Comparison of ENCODE assay signal across 18 cellular contexts in the genomic region with DNA sequence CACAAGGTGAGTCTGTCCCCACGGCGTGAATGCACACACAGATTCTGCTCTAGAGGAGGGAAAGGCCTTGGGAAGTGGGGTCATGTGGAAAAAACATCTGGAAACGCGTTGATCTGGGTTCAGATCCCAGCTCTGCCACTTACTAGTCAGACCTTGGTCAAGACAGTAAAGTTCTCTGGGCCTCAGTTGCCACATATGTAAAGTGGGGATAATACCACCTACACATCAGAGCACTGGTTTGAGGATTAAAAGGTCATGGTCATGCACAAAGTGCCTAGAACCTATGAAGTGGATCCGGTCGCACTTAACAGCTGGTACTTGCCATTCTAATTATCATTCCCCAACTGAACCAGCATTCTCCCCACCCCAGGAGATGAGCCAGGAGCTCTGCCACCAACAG. TPM values are rescaled to one million over a fixed set of nuclear protein-coding genes. Genes with fewer than 3 reads are reported as not detected.
DNase-seq lines count a peak whose midpoint lies in the region; ATAC-seq, FAIRE-seq and TF ChIP-seq lines count a peak whose summit lies in the region.
"Had no signal": no experiment of that assay in that cellular context is flagged by ENCODE, and none has a peak within 500 bp of the region (broad histone marks: within the 10 kb centered on the region; RNA-seq: fewer than 3 reads in every experiment).

No MANE protein-coding gene starts in this region.

- TF ChIP-seq CTCF in A549 (IDR thresholded peaks at IDR 0.05) = no peak

- H3K4me3 Mint-ChIP-seq in stimulated activated effector memory CD8-positive, alpha-beta T cell treated with anti-CD3 and anti-CD28 coated beads, Interleukin-12 subunit alpha, Interleukin-12 subunit beta, amount 100 ng/mL, for 72 hours = no peak overlapping the region
- H3K4me3 Mint-ChIP-seq: CD14-positive monocyte; CD4-positive, alpha-beta memory T cell had no signal

- no peak for DNase-seq in activated naive CD4-positive, alpha-beta T cell treated with anti-CD3 and anti-CD28 coated beads, Interleukin-2, amount 50 U/mL, for 72 hours (ENCODE audit: low spot score in 2 of 2)
- no peak for DNase-seq in activated naive CD4-positive, alpha-beta T cell treated with anti-CD3 and anti-CD28 coated beads, Interleukin-2, amount 50 U/mL, for 16 hours
- DNase-seq in A549 (ENCODE audit: low read depth in 1 of 2, low spot score in 1 of 2) = no peak
- no peak for DNase-seq in adipocyte (ENCODE audit: low read depth)
- DNase-seq in stimulated activated effector memory CD8-positive, alpha-beta T cell treated with anti-CD3 and anti-CD28 coated beads, Interleukin-12 subunit alpha, Interleukin-12 subunit beta, amount 100 ng/mL, for 72 hours (ENCODE audit: low spot score in 2 of 2) = no peak
- no peak for DNase-seq in SHP77 (lab: John Stamatoyannopoulos, UW)
- no peak for DNase-seq in NCI-H524 (lab: John Stamatoyannopoulos, UW)
- DNase-seq in H54 (ENCODE audit: insufficient read length, low spot score) = no peak
- DNase-seq: Calu3; CD4-positive, alpha-beta memory T cell; DMS79 treated with DMSO at 0.1 percent for 48 hours; GF-D8 had no signal

- H3K4me1 ChIP-seq in A549 (peaks cover 58% of the 10 kb centered on the region), adipocyte (ENCODE audit: control insufficient read depth, insufficient read depth, low read length) (peaks cover 57% of the 10 kb centered on the region)
- H3K4me1 ChIP-seq: HAP-1 had no signal

- peaks cover 12% of the 10 kb centered on the region for H3K36me3 ChIP-seq in adipocyte (ENCODE audit: control insufficient read depth, insufficient read depth, low read length, severe bottlenecking)
- H3K36me3 ChIP-seq: BLaER1, HAP-1 had no signal

- H3K9me3 ChIP-seq in A549 (no peaks in the 10 kb centered on the region), adipocyte (ENCODE audit: control insufficient read depth, low read length) (no peaks in the 10 kb centered on the region)
- H3K9me3 ChIP-seq: BLaER1, HAP-1 had no signal

- TF ChIP-seq EP300 in A549 (IDR thresholded peaks at IDR 0.05) = no peak

- H3K9ac ChIP-seq in adipocyte (ENCODE audit: low read length) = peak overlapping the region; percentile 21
- H3K9ac ChIP-seq: BLaER1 had no signal

- ATAC-seq in activated naive CD4-positive, alpha-beta T cell treated with anti-CD3 and anti-CD28 coated beads, Interleukin-2, amount 50 U/mL, for 72 hours = no peak
- ATAC-seq in A549 = no peak
- ATAC-seq in stimulated activated effector memory CD8-positive, alpha-beta T cell treated with anti-CD3 and anti-CD28 coated beads, Interleukin-12 subunit alpha, Interleukin-12 subunit beta, amount 100 ng/mL, for 72 hours = no peak

- peak overlapping the region; percentile 58 to 72 for H3K27ac Mint-ChIP-seq in activated naive CD4-positive, alpha-beta T cell treated with anti-CD3 and anti-CD28 coated beads, Interleukin-2, amount 50 U/mL, for 72 hours
- H3K27ac Mint-ChIP-seq in stimulated activated effector memory CD8-positive, alpha-beta T cell treated with anti-CD3 and anti-CD28 coated beads, Interleukin-12 subunit alpha, Interleukin-12 subunit beta, amount 100 ng/mL, for 72 hours = peak overlapping the region; percentile 48
- H3K27ac Mint-ChIP-seq: CD14-positive monocyte; CD4-positive, alpha-beta memory T cell had no signal

- H3K9me3 Mint-ChIP-seq in activated naive CD4-positive, alpha-beta T cell treated with anti-CD3 and anti-CD28 coated beads, Interleukin-2, amount 50 U/mL, for 72 hours = no peaks in the 10 kb centered on the region
- H3K9me3 Mint-ChIP-seq in stimulated activated effector memory CD8-positive, alpha-beta T cell treated with anti-CD3 and anti-CD28 coated beads, Interleukin-12 subunit alpha, Interleukin-12 subunit beta, amount 100 ng/mL, for 72 hours = no peaks in the 10 kb centered on the region
- H3K9me3 Mint-ChIP-seq: CD14-positive monocyte; CD4-positive, alpha-beta memory T cell had no signal

- TF ChIP-seq POLR2A in A549 (IDR thresholded peaks at IDR 0.05; ENCODE audit: low read length) (no peak), H54 (IDR thresholded peaks at IDR 0.05; ENCODE audit: low read depth, low read length) (no peak)

- H3K36me3 Mint-ChIP-seq in activated naive CD4-positive, alpha-beta T cell treated with anti-CD3 and anti-CD28 coated beads, Interleukin-2, amount 50 U/mL, for 72 hours = no peaks in the 10 kb centered on the region
- H3K36me3 Mint-ChIP-seq in stimulated activated effector memory CD8-positive, alpha-beta T cell treated with anti-CD3 and anti-CD28 coated beads, Interleukin-12 subunit alpha, Interleukin-12 subunit beta, amount 100 ng/mL, for 72 hours = peaks cover 18% of the 10 kb centered on the region
- H3K36me3 Mint-ChIP-seq: CD14-positive monocyte; CD4-positive, alpha-beta memory T cell had no signal

- POLR2A ChIA-PET in A549 (lab: Yijun Ruan, JAX) = interaction anchor here (0.6 to 1.2 kb wide), 2 partner anchors 55 to 155 kb away, joined by 3 to 4 read pairs; partner anchors contain the start of gene VAMP1

- no peaks in the 10 kb centered on the region for H3K27me3 ChIP-seq in adipocyte (replicated peaks; ENCODE audit: control insufficient read depth, insufficient read depth, low read length)

- 90% methylated on average over 6 of the region's 6 CpGs for WGBS in A549 (ENCODE audit: missing lambda C conversion rate)

- H3K27ac ChIP-seq in A549 = peak overlapping the region in 1 of 2 experiments; percentile 48; a peak in 1 of 6 replicates
- H3K27ac ChIP-seq: 22Rv1, BLaER1 had no signal

- CTCF ChIA-PET in A549 (lab: Yijun Ruan, JAX) = interaction anchor here (0.9 to 3.1 kb wide), 5 partner anchors 8 to 327 kb away, joined by 3 to 19 read pairs (median 3); no protein-coding TSS in a partner anchor

- peaks cover 35% of the 10 kb centered on the region for H3K4me1 Mint-ChIP-seq in stimulated activated effector memory CD8-positive, alpha-beta T cell treated with anti-CD3 and anti-CD28 coated beads, Interleukin-12 subunit alpha, Interleukin-12 subunit beta, amount 100 ng/mL, for 72 hours

- no peak overlapping the region for H3K4me2 ChIP-seq in A549
- H3K4me2 ChIP-seq: BLaER1 had no signal

- no peak for FAIRE-seq in A549 (lab: Jason Lieb, UNC)
- no peak for FAIRE-seq in H54 (lab: Jason Lieb, UNC)
- FAIRE-seq: H1 had no signal

- TF ChIP-seq RAD21 in A549 (conservative IDR thresholded peaks at IDR 0.05 in 1 of 2, IDR thresholded peaks at IDR 0.05 in 1 of 2) = no peak

- H3K4me3 ChIP-seq in A549 (no peak overlapping the region), adipocyte (ENCODE audit: low read length) (no peak overlapping the region)
- H3K4me3 ChIP-seq: BLaER1, HAP-1 had no signal

TF ChIP-seq in A549, 52 proteins besides CTCF, POLR2A, EP300 and RAD21:
- TF ChIP-seq HOXA7 (CRISPR knock-in tag; IDR thresholded peaks at IDR 0.05) (0 out of 2 replicates have a peak, but pooled peaks have one; percentile 59), KDM5A (IDR thresholded peaks at IDR 0.05) (no peak), PBX3 (IDR thresholded peaks at IDR 0.05) (0 out of 2 replicates have a peak, but pooled peaks have one; percentile 17), POLR2AphosphoS2 (conservative IDR thresholded peaks at IDR 0.05; ENCODE audit: low read length) (0 out of 2 replicates have a peak, but pooled peaks have one; percentile 24), CHD2 (IDR thresholded peaks at IDR 0.05; ENCODE audit: low read length, partially characterized antibody) (peak; percentile 27), RARB (CRISPR knock-in tag; IDR thresholded peaks at IDR 0.05) (peak; percentile 61; the same call in 1 of the 2 replicates), ZFP36 (IDR thresholded peaks at IDR 0.05; ENCODE audit: borderline replicate concordance, partially characterized antibody) (no peak), HES2 (IDR thresholded peaks at IDR 0.05) (no peak)
- TF ChIP-seq, protein P1, sequence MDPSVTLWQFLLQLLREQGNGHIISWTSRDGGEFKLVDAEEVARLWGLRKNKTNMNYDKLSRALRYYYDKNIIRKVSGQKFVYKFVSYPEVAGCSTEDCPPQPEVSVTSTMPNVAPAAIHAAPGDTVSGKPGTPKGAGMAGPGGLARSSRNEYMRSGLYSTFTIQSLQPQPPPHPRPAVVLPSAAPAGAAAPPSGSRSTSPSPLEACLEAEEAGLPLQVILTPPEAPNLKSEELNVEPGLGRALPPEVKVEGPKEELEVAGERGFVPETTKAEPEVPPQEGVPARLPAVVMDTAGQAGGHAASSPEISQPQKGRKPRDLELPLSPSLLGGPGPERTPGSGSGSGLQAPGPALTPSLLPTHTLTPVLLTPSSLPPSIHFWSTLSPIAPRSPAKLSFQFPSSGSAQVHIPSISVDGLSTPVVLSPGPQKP (IDR thresholded peaks at IDR 0.05; ENCODE audit: low read depth, low read length) = no peak

RNA-seq across cellular contexts. Expression of gene PLEKHG6, which starts 4.7 kb away (rescaled TPM):
- not detected for total RNA-seq in activated naive CD4-positive, alpha-beta T cell treated with anti-CD3 and anti-CD28 coated beads, Interleukin-2, amount 50 U/mL, for 72 hours
- polyA plus RNA-seq in A549 (2011; rRNA removed) (0.25 and 0.31 TPM in 2 replicates), A549 (2017; fragmentation: RNase III; extraction: RNeasy Plus Mini Kit Qiagen cat#74134 plus additional on column Dnase treatment) (0.15 to 0.29 TPM (median 0.16 TPM) in 3 replicates)
- 0.26 and 0.70 TPM in 2 replicates for polyA plus RNA-seq in A549 (2012; cell fraction: cytosol; rRNA removed)
- 0.26 and 0.33 TPM in 2 replicates for polyA plus RNA-seq in A549 (2012; cell fraction: nucleus; rRNA removed)
- 0.41 and 0.88 TPM in 2 replicates for polyA minus RNA-seq in A549 (2011; rRNA and poly(A)+ RNA removed)
- total RNA-seq: A673; CD4-positive, alpha-beta memory T cell had no signal
- polyA plus RNA-seq: CD14-positive monocyte had no signal

RNA-seq across cellular contexts. Expression of gene TNFRSF1A, which starts 26.7 kb away (rescaled TPM):
- total RNA-seq in activated naive CD4-positive, alpha-beta T cell treated with anti-CD3 and anti-CD28 coated beads, Interleukin-2, amount 50 U/mL, for 72 hours = 10 to 100 TPM; 49.3 to 62.6 TPM
- polyA plus RNA-seq in A549 (2011; rRNA removed) (460 and 621 TPM in 2 replicates), A549 (2017; fragmentation: RNase III; extraction: RNeasy Plus Mini Kit Qiagen cat#74134 plus additional on column Dnase treatment) (324 to 416 TPM (median 367 TPM) in 3 replicates)
- 275 and 344 TPM in 2 replicates for polyA plus RNA-seq in A549 (2012; cell fraction: cytosol; rRNA removed)
- polyA plus RNA-seq in A549 (2012; cell fraction: nucleus; rRNA removed) = 409 and 455 TPM in 2 replicates
- polyA minus RNA-seq in A549 (2011; rRNA and poly(A)+ RNA removed) = 307 and 325 TPM in 2 replicates
